Comparison of ENCODE assay signal across 9 cellular contexts in the genomic region with DNA sequence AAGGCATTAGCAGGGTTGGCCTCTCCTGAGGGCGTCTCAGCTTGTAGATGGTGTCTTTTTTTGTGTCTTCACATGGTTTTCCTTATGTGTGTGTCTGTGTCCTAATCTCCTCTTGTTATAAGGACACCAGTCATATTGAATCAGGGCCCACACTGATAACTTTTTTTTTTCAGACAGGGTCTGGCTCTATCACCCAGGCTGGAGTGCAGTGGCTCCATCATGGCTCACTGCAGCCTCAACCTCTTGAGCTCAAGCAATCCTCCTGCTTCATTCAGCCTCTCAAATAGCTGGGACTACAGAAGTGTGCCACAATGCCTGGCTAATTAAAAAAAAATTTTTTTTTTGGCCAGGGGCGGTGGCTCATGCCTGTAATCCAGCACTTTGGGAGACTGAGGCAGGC.
"Had no signal": no experiment of that assay in that cellular context is flagged by ENCODE, and none has a peak within 500 bp of the region (broad histone marks: within the 10 kb centered on the region; RNA-seq: fewer than 3 reads in every experiment).

No MANE protein-coding gene starts in this region.

- H2AFZ ChIP-seq: GM23248 had no signal

- H3K9me3 Mint-ChIP-seq: HFFc6 had no signal

- H3K4me3 ChIP-seq: GM23248 had no signal

- H3K27ac Mint-ChIP-seq: H9, HFFc6 had no signal

- FAIRE-seq: H1, H54, HTR-8/SVneo had no signal

- DNase-seq: GM23248, H9, HCEC 1CT, HFFc6, IMR-90, KBM-7 had no signal

- H3K9ac ChIP-seq: GM23248 had no signal

- H3K27ac ChIP-seq: GM23248 had no signal

- H3K4me3 Mint-ChIP-seq: H9, HFFc6 had no signal
